ENCODE assay signal across 8 cellular contexts in genomic region chrX:37571426-37572111, GRCh38. TPM values are rescaled to one million over a fixed set of nuclear protein-coding genes. Genes with fewer than 3 reads are reported as not detected.
DNase-seq lines count a peak whose midpoint lies in the region; ATAC-seq, FAIRE-seq and TF ChIP-seq lines count a peak whose summit lies in the region.
"Not testable (repeated sequence)": the region's sequence is repeated elsewhere in the genome, so short reads cannot be mapped to it uniquely, and the experiment has no call there.

LANCL3 (plus strand) TSS chrX:37571661; CDS start chrX:37571871, 210 bp downstream.

- peak within 1 kb of the TSS; percentile 28 for H2AFZ ChIP-seq in parathyroid adenoma

- DNase-seq in GM06990 (ENCODE audit: extremely low read depth, insufficient read length) (peak; percentile 6), SW480 (ENCODE audit: low spot score) (peak; percentile 3), activated gamma-delta T cell (lab: John Stamatoyannopoulos, UW) (peak; percentile 21), kidney (peak; percentile 71), thyroid gland (peak; percentile 60 to 61)
- DNase-seq in LNCaP clone FGC (ENCODE audit: low read depth), result not testable (repeated sequence)
- peak; percentile 8 to 17 (median 15) for DNase-seq in effector memory CD8-positive, alpha-beta T cell

- not testable (repeated sequence) for H3K9ac ChIP-seq in kidney (ENCODE audit: low read length in 2 of 2); parathyroid adenoma

- H3K4me3 Mint-ChIP-seq in effector memory CD8-positive, alpha-beta T cell, result peak within 1 kb of the TSS; percentile 84 to 94

- H3K4me1 ChIP-seq in kidney (ENCODE audit: control insufficient read depth in 1 of 2, insufficient read depth in 1 of 2, low read depth in 1 of 2, low read length in 2 of 2); parathyroid adenoma; thyroid gland: not testable (repeated sequence)

- H3K36me3 ChIP-seq in GM06990 (ENCODE audit: control insufficient read depth, insufficient read depth, low read length); kidney (ENCODE audit: control insufficient read depth in 1 of 2, insufficient read depth in 2 of 2, low read length in 2 of 2); parathyroid adenoma (ENCODE audit: control insufficient read depth, insufficient read depth, low read length); thyroid gland: not testable (repeated sequence)

- H3K9me3 ChIP-seq in kidney (ENCODE audit: control insufficient read depth in 1 of 2, low read length in 2 of 2); parathyroid adenoma (ENCODE audit: control insufficient read depth, low read length); thyroid gland: not testable (repeated sequence)

- not testable (repeated sequence) for H3K27ac ChIP-seq in kidney (ENCODE audit: low read depth in 2 of 2, low read length in 2 of 2); parathyroid adenoma; thyroid gland

- H3K36me3 Mint-ChIP-seq in effector memory CD8-positive, alpha-beta T cell (ENCODE audit: insufficient read depth), result not testable (repeated sequence)

- intact Hi-C loops in kidney (cut with DNase I); thyroid gland (cut with DNase I): not testable (repeated sequence)

- not testable (repeated sequence) for H3K4me3 ChIP-seq in GM06990 (replicated peaks; ENCODE audit: low read depth, low read length); kidney (ENCODE audit: low read length in 2 of 2); parathyroid adenoma (ENCODE audit: low read depth, low read length)
- H3K4me3 ChIP-seq in LNCaP clone FGC (ENCODE audit: low read depth, low read length) (0 out of 2 replicates have a peak within 1 kb of the TSS, but pooled peaks have one; percentile 13), thyroid gland (replicated peaks in 1 of 3) (peak within 1 kb of the TSS in 1 of 3 donors; percentile 19)

- peak; percentile 57 for ATAC-seq in effector memory CD8-positive, alpha-beta T cell (replicated peaks)

- not testable (repeated sequence) for H3K4me2 ChIP-seq in parathyroid adenoma (ENCODE audit: low read length)

- H3K4me1 Mint-ChIP-seq in effector memory CD8-positive, alpha-beta T cell (ENCODE audit: low read depth in 2 of 2), result peaks cover 5 to 14% of the 10 kb centered on the region in 2 donors

- TF ChIP-seq CTCF in GM06990 (IDR thresholded peaks at IDR 0.05; ENCODE audit: insufficient read depth, low read length, poor library complexity, severe bottlenecking); LNCaP clone FGC (IDR thresholded peaks at IDR 0.05; ENCODE audit: control insufficient read depth, extremely low read depth, insufficient read depth); kidney (IDR thresholded peaks at IDR 0.05; ENCODE audit: borderline replicate concordance, extremely low read depth, insufficient read depth); parathyroid adenoma (IDR thresholded peaks at IDR 0.05); thyroid gland (IDR thresholded peaks at IDR 0.05): not testable (repeated sequence)

- not testable (repeated sequence) for H3K27me3 ChIP-seq in GM06990 (replicated peaks; ENCODE audit: control insufficient read depth, insufficient read depth, low read length); parathyroid adenoma (ENCODE audit: control insufficient read depth, insufficient read depth, low read length); thyroid gland

- not testable (repeated sequence) for H3K9me3 Mint-ChIP-seq in effector memory CD8-positive, alpha-beta T cell

- TF ChIP-seq POLR2A in thyroid gland (IDR thresholded peaks at IDR 0.05), result not testable (repeated sequence)

- not testable (repeated sequence) for H3K27me3 Mint-ChIP-seq in effector memory CD8-positive, alpha-beta T cell

- no CpG with 5 or more reads among the region's 69 CpGs for WGBS in thyroid gland, 2 donors

- not testable (repeated sequence) for FAIRE-seq in kidney (lab: Jason Lieb, UNC)

- H3K79me2 ChIP-seq in parathyroid adenoma, result not testable (repeated sequence)

- H3K27ac Mint-ChIP-seq in effector memory CD8-positive, alpha-beta T cell, result peak within 1 kb of the TSS in 1 of 2 donors; percentile 49

RNA-seq across cellular contexts. Expression of gene LANCL3, which starts in this region (rescaled TPM):
- total RNA-seq in kidney, result 0.38 TPM
- polyA plus RNA-seq in kidney (ENCODE audit: insufficient read depth, low read depth, low replicate concordance), result 0.30 TPM
- total RNA-seq in thyroid gland, result 1 to 10 TPM in 2 of 4 donors, under 1 TPM in 2; 0.54 to 1.9 (median 0.94) TPM

Comparison
In these comparisons a context has a peak if more than half of its experiments do, and no peak if none do; other contexts are left out.
1. Peak in DNase-seq in kidney; RNA of the gene not detected or under 1 TPM.